In genomic region chr9:76463211-76463610, GRCh38 we compare ENCODE assay signal across 1 cellular context.
TF ChIP-seq lines count a peak whose summit lies in the region.

No MANE protein-coding gene starts in this region.

TF ChIP-seq in SK-N-SH treated with all-trans-retinoic acid at 6 μM for 48 hours, 23 proteins besides CTCF, POLR2A, EP300 and RAD21 (continued from another document):
- TF ChIP-seq, protein P1, sequence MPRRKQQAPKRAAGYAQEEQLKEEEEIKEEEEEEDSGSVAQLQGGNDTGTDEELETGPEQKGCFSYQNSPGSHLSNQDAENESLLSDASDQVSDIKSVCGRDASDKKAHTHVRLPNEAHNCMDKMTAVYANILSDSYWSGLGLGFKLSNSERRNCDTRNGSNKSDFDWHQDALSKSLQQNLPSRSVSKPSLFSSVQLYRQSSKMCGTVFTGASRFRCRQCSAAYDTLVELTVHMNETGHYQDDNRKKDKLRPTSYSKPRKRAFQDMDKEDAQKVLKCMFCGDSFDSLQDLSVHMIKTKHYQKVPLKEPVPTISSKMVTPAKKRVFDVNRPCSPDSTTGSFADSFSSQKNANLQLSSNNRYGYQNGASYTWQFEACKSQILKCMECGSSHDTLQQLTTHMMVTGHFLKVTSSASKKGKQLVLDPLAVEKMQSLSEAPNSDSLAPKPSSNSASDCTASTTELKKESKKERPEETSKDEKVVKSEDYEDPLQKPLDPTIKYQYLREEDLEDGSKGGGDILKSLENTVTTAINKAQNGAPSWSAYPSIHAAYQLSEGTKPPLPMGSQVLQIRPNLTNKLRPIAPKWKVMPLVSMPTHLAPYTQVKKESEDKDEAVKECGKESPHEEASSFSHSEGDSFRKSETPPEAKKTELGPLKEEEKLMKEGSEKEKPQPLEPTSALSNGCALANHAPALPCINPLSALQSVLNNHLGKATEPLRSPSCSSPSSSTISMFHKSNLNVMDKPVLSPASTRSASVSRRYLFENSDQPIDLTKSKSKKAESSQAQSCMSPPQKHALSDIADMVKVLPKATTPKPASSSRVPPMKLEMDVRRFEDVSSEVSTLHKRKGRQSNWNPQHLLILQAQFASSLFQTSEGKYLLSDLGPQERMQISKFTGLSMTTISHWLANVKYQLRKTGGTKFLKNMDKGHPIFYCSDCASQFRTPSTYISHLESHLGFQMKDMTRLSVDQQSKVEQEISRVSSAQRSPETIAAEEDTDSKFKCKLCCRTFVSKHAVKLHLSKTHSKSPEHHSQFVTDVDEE (CRISPR knock-in tag; IDR thresholded peaks at IDR 0.05): no peak
- no peak for TF ChIP-seq BACH2 (CRISPR knock-in tag; IDR thresholded peaks at IDR 0.05; ENCODE audit: borderline replicate concordance)
TF ChIP-seq in SK-N-SH treated with all-trans-retinoic acid at 6 μM for 48 hours: peak in this region for 0.
